In the genomic region with DNA sequence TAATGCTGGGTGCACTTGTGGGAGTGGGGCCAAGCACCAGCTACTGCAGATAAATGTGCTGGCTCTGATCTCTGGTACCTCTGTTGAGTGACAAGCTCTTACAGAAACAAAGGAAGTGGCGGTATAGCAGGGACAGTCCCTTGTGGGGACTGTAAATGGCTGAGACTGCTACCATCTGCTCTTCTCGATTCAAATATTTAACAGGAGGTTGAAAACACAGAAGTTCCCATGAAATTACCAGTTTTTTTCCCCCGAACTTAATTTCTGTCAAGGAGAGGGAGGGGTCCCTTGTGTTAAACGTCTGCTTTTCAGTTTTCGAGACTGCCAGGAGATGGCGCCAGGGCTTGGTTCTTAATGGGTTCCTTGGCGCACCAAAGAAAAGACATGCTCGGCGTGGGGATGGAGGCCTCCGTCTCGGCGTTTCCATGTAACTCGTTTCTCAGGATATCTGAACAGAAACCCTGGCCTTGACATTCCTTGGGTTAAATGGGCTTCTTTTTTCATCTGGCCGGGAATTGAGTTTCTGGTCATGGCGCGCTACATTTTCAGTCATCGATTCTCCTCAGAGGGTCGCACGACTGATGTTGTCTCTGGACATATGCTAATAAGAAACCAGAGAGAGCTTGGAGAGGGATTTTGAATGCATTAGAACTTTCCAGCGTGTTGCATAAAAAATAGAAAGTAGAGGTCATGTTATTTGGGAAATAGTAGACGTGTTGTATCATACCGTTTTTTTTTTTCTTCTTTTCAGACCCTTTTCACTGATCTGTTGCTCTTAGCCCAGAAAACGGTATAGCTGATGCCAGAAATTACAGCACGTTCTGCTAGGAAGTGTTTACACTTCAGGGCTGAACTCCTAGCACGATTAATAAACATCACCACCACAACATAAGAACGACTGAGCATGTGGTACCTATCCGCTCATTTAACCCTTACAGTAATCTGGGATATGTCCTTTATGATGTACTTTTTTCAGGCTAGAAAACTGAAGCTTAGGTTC, we compare ENCODE assay signal across 2 cellular contexts.
TF ChIP-seq lines count a peak whose summit lies in the region.

No MANE protein-coding gene starts in this region.

TF ChIP-seq in SK-N-SH, 30 proteins besides CTCF, POLR2A, EP300 and RAD21:
- no peak for TF ChIP-seq REST (IDR thresholded peaks at IDR 0.05; ENCODE audit: low read depth, low read length)
- peak; percentile 87 for TF ChIP-seq SMC3 (IDR thresholded peaks at IDR 0.05; ENCODE audit: low read depth, low read length)

TF ChIP-seq in K562, 482 proteins besides CTCF, POLR2A, EP300 and RAD21 (continued from another document):
- TF ChIP-seq, protein P1, sequence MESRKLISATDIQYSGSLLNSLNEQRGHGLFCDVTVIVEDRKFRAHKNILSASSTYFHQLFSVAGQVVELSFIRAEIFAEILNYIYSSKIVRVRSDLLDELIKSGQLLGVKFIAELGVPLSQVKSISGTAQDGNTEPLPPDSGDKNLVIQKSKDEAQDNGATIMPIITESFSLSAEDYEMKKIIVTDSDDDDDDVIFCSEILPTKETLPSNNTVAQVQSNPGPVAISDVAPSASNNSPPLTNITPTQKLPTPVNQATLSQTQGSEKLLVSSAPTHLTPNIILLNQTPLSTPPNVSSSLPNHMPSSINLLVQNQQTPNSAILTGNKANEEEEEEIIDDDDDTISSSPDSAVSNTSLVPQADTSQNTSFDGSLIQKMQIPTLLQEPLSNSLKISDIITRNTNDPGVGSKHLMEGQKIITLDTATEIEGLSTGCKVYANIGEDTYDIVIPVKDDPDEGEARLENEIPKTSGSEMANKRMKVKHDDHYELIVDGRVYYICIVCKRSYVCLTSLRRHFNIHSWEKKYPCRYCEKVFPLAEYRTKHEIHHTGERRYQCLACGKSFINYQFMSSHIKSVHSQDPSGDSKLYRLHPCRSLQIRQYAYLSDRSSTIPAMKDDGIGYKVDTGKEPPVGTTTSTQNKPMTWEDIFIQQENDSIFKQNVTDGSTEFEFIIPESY (CRISPR knock-in tag; IDR thresholded peaks at IDR 0.05), result peak; percentile 81
- TF ChIP-seq ZNF589 (CRISPR knock-in tag; IDR thresholded peaks at IDR 0.05; ENCODE audit: low read depth), result no peak
- TF ChIP-seq MAZ (CRISPR knock-in tag; conservative IDR thresholded peaks at IDR 0.05 in 1 of 2, IDR thresholded peaks at IDR 0.05 in 1 of 2), result 0 out of 4 replicates have a peak, but pooled peaks of 1 of the 2 experiments have one; percentile 30
- TF ChIP-seq, protein P2, sequence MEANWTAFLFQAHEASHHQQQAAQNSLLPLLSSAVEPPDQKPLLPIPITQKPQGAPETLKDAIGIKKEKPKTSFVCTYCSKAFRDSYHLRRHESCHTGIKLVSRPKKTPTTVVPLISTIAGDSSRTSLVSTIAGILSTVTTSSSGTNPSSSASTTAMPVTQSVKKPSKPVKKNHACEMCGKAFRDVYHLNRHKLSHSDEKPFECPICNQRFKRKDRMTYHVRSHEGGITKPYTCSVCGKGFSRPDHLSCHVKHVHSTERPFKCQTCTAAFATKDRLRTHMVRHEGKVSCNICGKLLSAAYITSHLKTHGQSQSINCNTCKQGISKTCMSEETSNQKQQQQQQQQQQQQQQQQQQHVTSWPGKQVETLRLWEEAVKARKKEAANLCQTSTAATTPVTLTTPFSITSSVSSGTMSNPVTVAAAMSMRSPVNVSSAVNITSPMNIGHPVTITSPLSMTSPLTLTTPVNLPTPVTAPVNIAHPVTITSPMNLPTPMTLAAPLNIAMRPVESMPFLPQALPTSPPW (CRISPR knock-in tag; IDR thresholded peaks at IDR 0.05), result peak; percentile 26; the same call in 1 of the 2 replicates
- TF ChIP-seq NR2C2 (CRISPR knock-in tag; IDR thresholded peaks at IDR 0.05), result no peak
- no peak for TF ChIP-seq NR2C2 (tag; IDR thresholded peaks at IDR 0.05)
- TF ChIP-seq PPARD (CRISPR knock-in tag; IDR thresholded peaks at IDR 0.05), result no peak
- TF ChIP-seq MEIS2 (IDR thresholded peaks at IDR 0.05; ENCODE audit: partially characterized antibody), result peak; percentile 22
- no peak for TF ChIP-seq TBP (optimal IDR thresholded peaks at IDR 0.05; ENCODE audit: low read depth, low read length)
- peak; percentile 75 for TF ChIP-seq SMC3 (conservative IDR thresholded peaks at IDR 0.05; ENCODE audit: insufficient read depth, low read depth, low read length)
- no peak for TF ChIP-seq MAFF (IDR thresholded peaks at IDR 0.05; ENCODE audit: low read length)
- TF ChIP-seq, protein P3, sequence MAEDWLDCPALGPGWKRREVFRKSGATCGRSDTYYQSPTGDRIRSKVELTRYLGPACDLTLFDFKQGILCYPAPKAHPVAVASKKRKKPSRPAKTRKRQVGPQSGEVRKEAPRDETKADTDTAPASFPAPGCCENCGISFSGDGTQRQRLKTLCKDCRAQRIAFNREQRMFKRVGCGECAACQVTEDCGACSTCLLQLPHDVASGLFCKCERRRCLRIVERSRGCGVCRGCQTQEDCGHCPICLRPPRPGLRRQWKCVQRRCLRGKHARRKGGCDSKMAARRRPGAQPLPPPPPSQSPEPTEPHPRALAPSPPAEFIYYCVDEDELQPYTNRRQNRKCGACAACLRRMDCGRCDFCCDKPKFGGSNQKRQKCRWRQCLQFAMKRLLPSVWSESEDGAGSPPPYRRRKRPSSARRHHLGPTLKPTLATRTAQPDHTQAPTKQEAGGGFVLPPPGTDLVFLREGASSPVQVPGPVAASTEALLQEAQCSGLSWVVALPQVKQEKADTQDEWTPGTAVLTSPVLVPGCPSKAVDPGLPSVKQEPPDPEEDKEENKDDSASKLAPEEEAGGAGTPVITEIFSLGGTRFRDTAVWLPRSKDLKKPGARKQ (CRISPR knock-in tag; IDR thresholded peaks at IDR 0.05), result peak; percentile 85
- TF ChIP-seq STAG1 (CRISPR knock-in tag; IDR thresholded peaks at IDR 0.05; ENCODE audit: borderline replicate concordance), result peak; percentile 75; the same call in 1 of the 2 replicates
- TF ChIP-seq ATF7 (IDR thresholded peaks at IDR 0.05), result peak; percentile 11; the same call in 1 of the 2 replicates
- TF ChIP-seq ETS2 (tag; IDR thresholded peaks at IDR 0.05; ENCODE audit: borderline replicate concordance, poor library complexity, severe bottlenecking), result no peak
- TF ChIP-seq, protein P4, sequence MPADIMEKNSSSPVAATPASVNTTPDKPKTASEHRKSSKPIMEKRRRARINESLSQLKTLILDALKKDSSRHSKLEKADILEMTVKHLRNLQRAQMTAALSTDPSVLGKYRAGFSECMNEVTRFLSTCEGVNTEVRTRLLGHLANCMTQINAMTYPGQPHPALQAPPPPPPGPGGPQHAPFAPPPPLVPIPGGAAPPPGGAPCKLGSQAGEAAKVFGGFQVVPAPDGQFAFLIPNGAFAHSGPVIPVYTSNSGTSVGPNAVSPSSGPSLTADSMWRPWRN (IDR thresholded peaks at IDR 0.05; ENCODE audit: low read depth), result no peak
- peak; percentile 72 for TF ChIP-seq PKNOX1 (IDR thresholded peaks at IDR 0.05)
- TF ChIP-seq, protein P5, sequence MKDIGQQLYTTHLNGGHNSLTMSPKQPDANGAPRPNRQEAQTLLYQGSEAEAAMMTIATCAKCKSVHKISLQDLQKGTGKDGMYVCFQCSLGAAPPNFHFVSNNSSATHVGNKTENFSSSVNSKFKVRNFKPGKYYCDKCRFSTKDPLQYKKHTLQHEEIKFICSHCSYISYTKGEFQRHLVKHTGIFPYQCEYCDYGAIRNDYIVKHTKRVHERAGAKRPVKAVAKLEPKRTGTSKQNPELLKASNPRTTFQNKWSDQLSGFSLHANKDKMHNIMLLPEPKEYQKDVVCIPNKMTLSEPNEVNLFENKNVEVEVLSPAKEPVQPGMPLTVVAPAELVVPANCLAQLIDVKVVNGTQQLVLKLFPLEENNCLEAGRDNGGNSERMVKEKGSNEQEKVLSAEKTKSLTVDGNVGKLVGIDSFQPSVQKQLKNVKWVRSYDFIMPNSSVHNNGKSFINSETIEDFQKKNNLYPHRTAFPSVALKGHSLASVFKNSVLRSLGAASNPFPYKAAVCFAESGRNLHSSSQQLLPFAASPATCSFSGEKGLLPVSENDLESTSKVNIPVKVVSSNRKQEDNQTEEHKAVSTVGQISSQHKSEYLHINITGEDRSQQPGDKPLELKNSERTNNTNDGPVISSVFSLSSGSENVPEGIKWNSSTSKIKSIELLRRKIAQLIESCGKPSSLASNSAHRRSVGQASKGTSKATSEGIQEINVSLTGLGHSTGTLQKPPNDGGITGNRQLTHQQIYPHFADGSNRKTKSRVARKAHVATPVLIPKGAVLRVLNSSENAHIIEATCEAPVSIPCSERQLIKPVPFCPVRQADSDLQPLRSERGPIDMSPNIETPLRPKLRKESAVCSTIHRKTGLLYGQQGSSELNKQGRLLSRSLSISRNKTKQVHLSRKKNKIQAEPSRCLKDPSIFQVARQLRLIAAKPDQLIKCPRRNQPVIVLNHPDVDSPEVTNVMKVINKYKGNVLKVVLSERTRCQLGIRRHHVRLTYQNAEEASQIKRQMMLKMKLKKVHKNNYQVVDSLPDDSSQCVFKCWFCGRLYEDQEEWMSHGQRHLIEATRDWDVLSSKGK (CRISPR knock-in tag; IDR thresholded peaks at IDR 0.05), result no peak
- 0 out of 4 replicates have a peak, but pooled peaks of 1 of the 2 experiments have one; percentile 8 for TF ChIP-seq NRF1 (conservative IDR thresholded peaks at IDR 0.05 in 1 of 2, IDR thresholded peaks at IDR 0.05 in 1 of 2)
- TF ChIP-seq, protein P6, sequence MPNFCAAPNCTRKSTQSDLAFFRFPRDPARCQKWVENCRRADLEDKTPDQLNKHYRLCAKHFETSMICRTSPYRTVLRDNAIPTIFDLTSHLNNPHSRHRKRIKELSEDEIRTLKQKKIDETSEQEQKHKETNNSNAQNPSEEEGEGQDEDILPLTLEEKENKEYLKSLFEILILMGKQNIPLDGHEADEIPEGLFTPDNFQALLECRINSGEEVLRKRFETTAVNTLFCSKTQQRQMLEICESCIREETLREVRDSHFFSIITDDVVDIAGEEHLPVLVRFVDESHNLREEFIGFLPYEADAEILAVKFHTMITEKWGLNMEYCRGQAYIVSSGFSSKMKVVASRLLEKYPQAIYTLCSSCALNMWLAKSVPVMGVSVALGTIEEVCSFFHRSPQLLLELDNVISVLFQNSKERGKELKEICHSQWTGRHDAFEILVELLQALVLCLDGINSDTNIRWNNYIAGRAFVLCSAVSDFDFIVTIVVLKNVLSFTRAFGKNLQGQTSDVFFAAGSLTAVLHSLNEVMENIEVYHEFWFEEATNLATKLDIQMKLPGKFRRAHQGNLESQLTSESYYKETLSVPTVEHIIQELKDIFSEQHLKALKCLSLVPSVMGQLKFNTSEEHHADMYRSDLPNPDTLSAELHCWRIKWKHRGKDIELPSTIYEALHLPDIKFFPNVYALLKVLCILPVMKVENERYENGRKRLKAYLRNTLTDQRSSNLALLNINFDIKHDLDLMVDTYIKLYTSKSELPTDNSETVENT (CRISPR knock-in tag; IDR thresholded peaks at IDR 0.05), result no peak
TF ChIP-seq in K562: peak in this region for 11.
